14 cellular contexts compared by ENCODE assay signal in the genomic region with DNA sequence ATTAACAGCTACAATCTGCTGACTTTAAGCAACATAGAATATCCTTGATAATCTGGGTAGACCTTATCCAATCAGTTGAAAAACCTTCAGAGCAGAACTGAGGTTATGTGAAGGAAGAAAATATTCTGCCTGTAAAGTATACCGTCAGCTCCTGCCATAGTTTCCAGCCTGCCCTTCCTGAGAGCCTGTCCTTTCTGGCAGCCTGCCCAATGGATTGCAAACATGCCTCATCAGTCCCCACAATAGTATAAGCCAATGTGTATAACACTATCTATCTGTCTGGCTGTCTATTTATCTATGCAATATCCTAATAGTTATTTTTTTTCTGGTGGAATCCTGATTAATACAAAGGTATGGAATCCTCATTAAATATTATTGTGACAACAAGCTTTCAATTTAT.
DNase-seq lines count a peak whose midpoint lies in the region; ATAC-seq and TF ChIP-seq lines count a peak whose summit lies in the region.
"Had no signal": no experiment of that assay in that cellular context is flagged by ENCODE, and none has a peak within 500 bp of the region (broad histone marks: within the 10 kb centered on the region; RNA-seq: fewer than 3 reads in every experiment).

No MANE protein-coding gene starts in this region.

- POLR2A ChIA-PET in activated CD4-positive, alpha-beta T cell treated with anti-CD3 and anti-CD28 coated beads, Interleukin-2, amount 10 ng/mL, durations not matched to agents 7 days and 5 days (lab: Charles Lee), result no interaction called here

- H4K20me1 ChIP-seq in hepatocyte (ENCODE audit: insufficient read depth, poor library complexity, severe bottlenecking), result no peaks in the 10 kb centered on the region
- H4K20me1 ChIP-seq: BLaER1 treated with 17β-estradiol and CSF1 and Interleukin-3, amounts not matched to agents 10 nM and 100 nM had no signal

- no peak for TF ChIP-seq CTCF in hepatocyte (IDR thresholded peaks at IDR 0.05; ENCODE audit: poor library complexity)

- H3K79me2 ChIP-seq in hepatocyte, result no peaks in the 10 kb centered on the region

- WGBS in hepatocyte (ENCODE audit: low lambda C conversion rate, missing lambda C conversion rate), result 62% methylated on average over 1 of the region's 1 CpG

- no peaks in the 10 kb centered on the region for H3K36me3 ChIP-seq in hepatocyte (replicated peaks; ENCODE audit: insufficient read depth, low read depth)
- H3K36me3 ChIP-seq: BLaER1 treated with 17β-estradiol and CSF1 and Interleukin-3, amounts not matched to agents 10 nM and 100 nM had no signal

- no peaks in the 10 kb centered on the region for H3K9me3 Mint-ChIP-seq in activated CD4-positive, alpha-beta T cell treated with anti-CD3 and anti-CD28 coated beads, Interleukin-2, amount 10 ng/mL, durations not matched to agents 7 days and 5 days

- DNase-seq in DMS53 (lab: John Stamatoyannopoulos, UW) (peak; percentile 66), NCI-H2029 treated with DMSO at 0.1 percent for 48 hours (lab: John Stamatoyannopoulos, UW) (peak; percentile 46), astrocyte of the hippocampus (ENCODE audit: low read depth, low spot score) (peak; percentile 20), hepatocyte (ENCODE audit: low spot score) (peak; percentile 20), SIG-M5 treated with dmso at 0.1 percent for 504 hours (lab: John Stamatoyannopoulos, UW; ENCODE audit: unreplicated experiment) (no peak)
- no peak for DNase-seq in activated CD4-positive, alpha-beta T cell treated with anti-CD3 and anti-CD28 coated beads, Interleukin-2, amount 10 ng/mL, durations not matched to agents 7 days and 5 days
- DNase-seq: activated CD8-positive, alpha-beta T cell treated with anti-CD3 and anti-CD28 coated beads for 36 hours; NCI-H1417 treated with DMSO at 0.1 percent for 48 hours; T-helper 2 cell had no signal

- H3K4me1 ChIP-seq in hepatocyte (ENCODE audit: insufficient read depth), result no peaks in the 10 kb centered on the region
- H3K4me1 ChIP-seq: BLaER1 treated with 17β-estradiol and CSF1 and Interleukin-3, amounts not matched to agents 10 nM and 100 nM had no signal

- H3K9me3 ChIP-seq in hepatocyte (ENCODE audit: low read depth), result no peaks in the 10 kb centered on the region
- H3K9me3 ChIP-seq: BLaER1 treated with 17β-estradiol and CSF1 and Interleukin-3, amounts not matched to agents 10 nM and 100 nM had no signal

- no peak overlapping the region for H3K27ac Mint-ChIP-seq in activated CD4-positive, alpha-beta T cell treated with anti-CD3 and anti-CD28 coated beads, Interleukin-2, amount 10 ng/mL, durations not matched to agents 7 days and 5 days
- H3K27ac Mint-ChIP-seq: activated CD8-positive, alpha-beta T cell treated with anti-CD3 and anti-CD28 coated beads for 36 hours; activated naive CD4-positive, alpha-beta T cell treated with anti-CD3 and anti-CD28 coated beads, Interleukin-2, amount 50 U/mL, for 24 hours; stimulated activated effector memory CD8-positive, alpha-beta T cell treated with anti-CD3 and anti-CD28 coated beads, Interleukin-12 subunit alpha, Interleukin-12 subunit beta, amount 100 ng/mL, for 72 hours had no signal

- H3K4me1 Mint-ChIP-seq in activated CD4-positive, alpha-beta T cell treated with anti-CD3 and anti-CD28 coated beads, Interleukin-2, amount 10 ng/mL, durations not matched to agents 7 days and 5 days, result no peaks in the 10 kb centered on the region
- H3K4me1 Mint-ChIP-seq: activated naive CD4-positive, alpha-beta T cell treated with anti-CD3 and anti-CD28 coated beads, Interleukin-2, amount 50 U/mL, for 24 hours; stimulated activated effector memory CD8-positive, alpha-beta T cell treated with anti-CD3 and anti-CD28 coated beads, Interleukin-12 subunit alpha, Interleukin-12 subunit beta, amount 100 ng/mL, for 72 hours had no signal

- CTCF ChIA-PET in activated CD4-positive, alpha-beta T cell treated with anti-CD3 and anti-CD28 coated beads, Interleukin-2, amount 10 ng/mL, durations not matched to agents 7 days and 5 days (lab: Charles Lee), result no interaction called here

- no peak overlapping the region for H3K4me2 ChIP-seq in hepatocyte
- H3K4me2 ChIP-seq: BLaER1 treated with 17β-estradiol and CSF1 and Interleukin-3, amounts not matched to agents 10 nM and 100 nM had no signal

- H3K9me2 ChIP-seq in hepatocyte (replicated peaks; ENCODE audit: insufficient read depth), result no peaks in the 10 kb centered on the region

- H3K36me3 Mint-ChIP-seq in activated CD4-positive, alpha-beta T cell treated with anti-CD3 and anti-CD28 coated beads, Interleukin-2, amount 10 ng/mL, durations not matched to agents 7 days and 5 days (ENCODE audit: low read depth), result no peaks in the 10 kb centered on the region
- H3K36me3 Mint-ChIP-seq: activated naive CD4-positive, alpha-beta T cell treated with anti-CD3 and anti-CD28 coated beads, Interleukin-2, amount 50 U/mL, for 24 hours; stimulated activated effector memory CD8-positive, alpha-beta T cell treated with anti-CD3 and anti-CD28 coated beads, Interleukin-12 subunit alpha, Interleukin-12 subunit beta, amount 100 ng/mL, for 72 hours had no signal

- ATAC-seq in HG02981 (IDR thresholded peaks at IDR 0.05; ENCODE audit: unreplicated experiment) (no peak), HG02885 (IDR thresholded peaks at IDR 0.05; ENCODE audit: poor library complexity, unreplicated experiment) (no peak)
- ATAC-seq: activated CD8-positive, alpha-beta T cell treated with anti-CD3 and anti-CD28 coated beads for 36 hours; stimulated activated effector memory CD8-positive, alpha-beta T cell treated with anti-CD3 and anti-CD28 coated beads, Interleukin-12 subunit alpha, Interleukin-12 subunit beta, amount 100 ng/mL, for 72 hours had no signal

- H3K4me3 ChIP-seq in hepatocyte, result no peak overlapping the region
- H3K4me3 ChIP-seq: BLaER1 treated with 17β-estradiol and CSF1 and Interleukin-3, amounts not matched to agents 10 nM and 100 nM had no signal

- H3K27me3 Mint-ChIP-seq in activated CD4-positive, alpha-beta T cell treated with anti-CD3 and anti-CD28 coated beads, Interleukin-2, amount 10 ng/mL, durations not matched to agents 7 days and 5 days, result no peaks in the 10 kb centered on the region
- H3K27me3 Mint-ChIP-seq: activated CD8-positive, alpha-beta T cell treated with anti-CD3 and anti-CD28 coated beads for 36 hours; activated naive CD4-positive, alpha-beta T cell treated with anti-CD3 and anti-CD28 coated beads, Interleukin-2, amount 50 U/mL, for 24 hours had no signal

- H3K27ac ChIP-seq in hepatocyte, result no peak overlapping the region
- H3K27ac ChIP-seq: BLaER1 treated with 17β-estradiol and CSF1 and Interleukin-3, amounts not matched to agents 10 nM and 100 nM had no signal

- no peaks in the 10 kb centered on the region for H3K27me3 ChIP-seq in hepatocyte
- H3K27me3 ChIP-seq: BLaER1 treated with 17β-estradiol and CSF1 and Interleukin-3, amounts not matched to agents 10 nM and 100 nM had no signal

- no peak overlapping the region for H3K4me3 Mint-ChIP-seq in activated CD4-positive, alpha-beta T cell treated with anti-CD3 and anti-CD28 coated beads, Interleukin-2, amount 10 ng/mL, durations not matched to agents 7 days and 5 days
- H3K4me3 Mint-ChIP-seq: activated CD8-positive, alpha-beta T cell treated with anti-CD3 and anti-CD28 coated beads for 36 hours; activated naive CD4-positive, alpha-beta T cell treated with anti-CD3 and anti-CD28 coated beads, Interleukin-2, amount 50 U/mL, for 24 hours; stimulated activated effector memory CD8-positive, alpha-beta T cell treated with anti-CD3 and anti-CD28 coated beads, Interleukin-12 subunit alpha, Interleukin-12 subunit beta, amount 100 ng/mL, for 72 hours had no signal

- no peak overlapping the region for H2AFZ ChIP-seq in hepatocyte

Comparison
In these comparisons a context has a peak if more than half of its experiments do, and no peak if none do; other contexts are left out.
1. DNase-seq: peak in DMS53 (single experiment), NCI-H2029 treated with DMSO at 0.1 percent for 48 hours (single experiment), astrocyte of the hippocampus (single experiment) and hepatocyte (single experiment); none in activated CD4-positive, alpha-beta T cell treated with anti-CD3 and anti-CD28 coated beads, Interleukin-2, amount 10 ng/mL, durations not matched to agents 7 days and 5 days (single experiment) and SIG-M5 treated with dmso at 0.1 percent for 504 hours (single experiment).